Comparison of ENCODE assay signal across 30 cellular contexts in the genomic region with DNA sequence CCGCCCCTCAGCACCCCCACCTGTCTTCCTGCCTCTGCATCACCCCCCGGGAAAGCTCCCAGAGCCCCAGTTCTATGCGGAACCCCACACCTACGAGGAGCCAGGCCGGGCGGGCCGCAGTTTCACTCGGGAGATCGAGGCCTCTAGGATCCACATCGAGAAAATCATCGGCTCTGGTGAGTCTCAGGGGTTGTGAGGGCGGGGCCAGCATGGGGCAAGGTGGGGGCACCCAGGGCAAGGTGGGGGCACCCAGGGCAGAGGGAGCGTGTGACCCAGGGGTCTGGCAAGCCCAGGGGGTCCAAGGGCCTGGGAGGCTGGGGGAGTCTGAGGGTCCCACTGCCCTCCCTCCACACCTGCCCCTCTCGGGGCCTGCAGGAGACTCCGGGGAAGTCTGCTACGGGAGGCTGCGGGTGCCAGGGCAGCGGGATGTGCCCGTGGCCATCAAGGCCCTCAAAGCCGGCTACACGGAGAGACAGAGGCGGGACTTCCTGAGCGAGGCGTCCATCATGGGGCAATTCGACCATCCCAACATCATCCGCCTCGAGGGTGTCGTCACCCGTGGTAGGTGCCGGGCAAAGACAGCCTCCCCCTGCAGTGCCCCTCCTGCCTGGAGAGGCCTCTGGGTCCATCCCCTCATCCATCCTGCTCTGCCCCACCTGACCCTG. TPM values are rescaled to one million over a fixed set of nuclear protein-coding genes. Genes with fewer than 3 reads are reported as not detected.
"Had no signal": no experiment of that assay in that cellular context is flagged by ENCODE, and none has a peak within 500 bp of the region (broad histone marks: within the 10 kb centered on the region; RNA-seq: fewer than 3 reads in every experiment).

No MANE protein-coding gene starts in this region.

- H3K36me3 Mint-ChIP-seq: stimulated activated effector memory CD8-positive, alpha-beta T cell treated with anti-CD3 and anti-CD28 coated beads, Interleukin-12 subunit alpha, Interleukin-12 subunit beta, amount 100 ng/mL, for 72 hours; stimulated activated memory B cell treated with anti-CD40 and anti-IgM and Interleukin-4, amounts not matched to agents 10 μg/mL and 1 μg/mL and 100 μg/mL, for 72 hours; stimulated activated naive B cell treated with anti-CD40 and anti-IgM and Interleukin-4, amounts not matched to agents 10 μg/mL and 1 μg/mL and 100 μg/mL, for 72 hours; type B pancreatic cell had no signal

- H3K36me3 ChIP-seq: stomach, suprapubic skin, thoracic aorta, thyroid gland, tibial artery, tibial nerve, transverse colon, upper lobe of left lung, upper lobe of right lung, uterus, vagina had no signal

- H3K27ac Mint-ChIP-seq: stimulated activated effector memory CD8-positive, alpha-beta T cell treated with anti-CD3 and anti-CD28 coated beads, Interleukin-12 subunit alpha, Interleukin-12 subunit beta, amount 100 ng/mL, for 72 hours; stimulated activated memory B cell treated with anti-CD40 and anti-IgM and Interleukin-4, amounts not matched to agents 10 μg/mL and 1 μg/mL and 100 μg/mL, for 72 hours; stimulated activated naive B cell treated with anti-CD40 and anti-IgM and Interleukin-4, amounts not matched to agents 10 μg/mL and 1 μg/mL and 100 μg/mL, for 72 hours; stimulated activated naive CD8-positive, alpha-beta T cell treated with anti-CD3 and anti-CD28 coated beads, Interleukin-15, amount 100 ng/mL, for 72 hours; stimulated activated naive CD8-positive, alpha-beta T cell treated with anti-CD3 and anti-CD28 coated beads, Interleukin-15, Interleukin-2, amounts not matched to agents 100 ng/mL and 50 ng/mL, for 24 hours; type B pancreatic cell had no signal

- ATAC-seq: stimulated activated effector memory CD8-positive, alpha-beta T cell treated with anti-CD3 and anti-CD28 coated beads, Interleukin-12 subunit alpha, Interleukin-12 subunit beta, amount 100 ng/mL, for 72 hours; stimulated activated memory B cell treated with anti-CD40 and anti-IgM and Interleukin-4, amounts not matched to agents 10 μg/mL and 1 μg/mL and 100 μg/mL, for 72 hours; stimulated activated naive B cell treated with anti-CD40 and anti-IgM and Interleukin-4, amounts not matched to agents 10 μg/mL and 1 μg/mL and 100 μg/mL, for 72 hours; stimulated activated naive CD8-positive, alpha-beta T cell treated with anti-CD3 and anti-CD28 coated beads, Interleukin-15, amount 100 ng/mL, for 72 hours; stimulated activated naive CD8-positive, alpha-beta T cell treated with anti-CD3 and anti-CD28 coated beads, Interleukin-15, Interleukin-2, amounts not matched to agents 100 U/mL and 50 U/mL, for 24 hours; upper lobe of right lung had no signal

- H3K9me3 Mint-ChIP-seq: stimulated activated effector memory CD8-positive, alpha-beta T cell treated with anti-CD3 and anti-CD28 coated beads, Interleukin-12 subunit alpha, Interleukin-12 subunit beta, amount 100 ng/mL, for 72 hours; stimulated activated memory B cell treated with anti-CD40 and anti-IgM and Interleukin-4, amounts not matched to agents 10 μg/mL and 1 μg/mL and 100 μg/mL, for 72 hours; stimulated activated naive B cell treated with anti-CD40 and anti-IgM and Interleukin-4, amounts not matched to agents 10 μg/mL and 1 μg/mL and 100 μg/mL, for 72 hours; stimulated activated naive CD8-positive, alpha-beta T cell treated with anti-CD3 and anti-CD28 coated beads, Interleukin-15, amount 100 ng/mL, for 72 hours; stimulated activated naive CD8-positive, alpha-beta T cell treated with anti-CD3 and anti-CD28 coated beads, Interleukin-15, Interleukin-2, amounts not matched to agents 100 ng/mL and 50 ng/mL, for 24 hours; type B pancreatic cell had no signal

- H3K4me1 Mint-ChIP-seq: stimulated activated effector memory CD8-positive, alpha-beta T cell treated with anti-CD3 and anti-CD28 coated beads, Interleukin-12 subunit alpha, Interleukin-12 subunit beta, amount 100 ng/mL, for 72 hours; stimulated activated memory B cell treated with anti-CD40 and anti-IgM and Interleukin-4, amounts not matched to agents 10 μg/mL and 1 μg/mL and 100 μg/mL, for 72 hours; stimulated activated naive B cell treated with anti-CD40 and anti-IgM and Interleukin-4, amounts not matched to agents 10 μg/mL and 1 μg/mL and 100 μg/mL, for 72 hours; stimulated activated naive CD8-positive, alpha-beta T cell treated with anti-CD3 and anti-CD28 coated beads, Interleukin-15, amount 100 ng/mL, for 72 hours had no signal

- H3K4me3 Mint-ChIP-seq: stimulated activated effector memory CD8-positive, alpha-beta T cell treated with anti-CD3 and anti-CD28 coated beads, Interleukin-12 subunit alpha, Interleukin-12 subunit beta, amount 100 ng/mL, for 72 hours; stimulated activated memory B cell treated with anti-CD40 and anti-IgM and Interleukin-4, amounts not matched to agents 10 μg/mL and 1 μg/mL and 100 μg/mL, for 72 hours; stimulated activated naive B cell treated with anti-CD40 and anti-IgM and Interleukin-4, amounts not matched to agents 10 μg/mL and 1 μg/mL and 100 μg/mL, for 72 hours; stimulated activated naive CD8-positive, alpha-beta T cell treated with anti-CD3 and anti-CD28 coated beads, Interleukin-15, amount 100 ng/mL, for 72 hours; stimulated activated naive CD8-positive, alpha-beta T cell treated with anti-CD3 and anti-CD28 coated beads, Interleukin-15, Interleukin-2, amounts not matched to agents 100 ng/mL and 50 ng/mL, for 24 hours; type B pancreatic cell had no signal

- H3K9me3 ChIP-seq: stomach, suprapubic skin, testis, thoracic aorta, thyroid gland, tibial artery, tibial nerve, transverse colon, upper lobe of left lung, upper lobe of right lung, uterus, vagina had no signal

- H3K4me3 ChIP-seq: stomach, suprapubic skin, testis, thoracic aorta, thyroid gland, tibial artery, tibial nerve, transverse colon, upper lobe of left lung, upper lobe of right lung, uterus, vagina had no signal

- DNase-seq: stimulated activated CD4-positive, alpha-beta T cell treated with anti-CD3 and anti-CD28 coated beads, Interleukin-2, amount 100 ng/mL, for 48 hours; stimulated activated CD4-positive, alpha-beta T cell treated with anti-CD3 and anti-CD28 coated beads, Interleukin-4, amount 100 ng/mL, for 1 hour; stimulated activated CD4-positive, alpha-beta T cell treated with anti-CD3 and anti-CD28 coated beads, Interleukin-4, amount 100 ng/mL, for 24 hours; stimulated activated CD4-positive, alpha-beta T cell treated with anti-CD3 and anti-CD28 coated beads, Interleukin-4, amount 100 ng/mL, for 4 hours; stimulated activated CD8-positive, alpha-beta memory T cell treated with anti-CD3 and anti-CD28 coated beads, Interleukin-4, amount 100 ng/mL, for 48 hours; stimulated activated naive B cell treated with anti-CD40 and anti-IgM and Interleukin-4, amounts not matched to agents 10 μg/mL and 1 μg/mL and 100 μg/mL, for 72 hours; stimulated activated naive CD4-positive, alpha-beta T cell; stimulated activated naive CD4-positive, alpha-beta T cell treated with Interleukin-2 at 50 U/mL for 16 hours; stimulated activated naive CD8-positive, alpha-beta T cell treated with anti-CD3 and anti-CD28 coated beads, Interleukin-15, amount 100 ng/mL, for 72 hours; stimulated activated naive CD8-positive, alpha-beta T cell treated with anti-CD3 and anti-CD28 coated beads, Interleukin-15, Interleukin-2, amounts not matched to agents 100 U/mL and 50 U/mL, for 24 hours; stomach; substantia nigra; testis; thyroid gland; tibial artery; transverse colon; trophoblast cell; upper lobe of right lung; uterus had no signal

- H3K27me3 ChIP-seq: testis, thyroid gland, uterus, vagina had no signal

- H3K4me1 ChIP-seq: stomach, suprapubic skin, testis, tibial artery, tibial nerve, transverse colon, upper lobe of left lung, upper lobe of right lung, uterus, vagina had no signal

- H3K27ac ChIP-seq: stomach, suprapubic skin, testis, thoracic aorta, thyroid gland, tibial artery, tibial nerve, transverse colon, upper lobe of left lung, upper lobe of right lung, uterus, vagina had no signal

RNA-seq across cellular contexts. Expression of gene EPHA8, which starts 34.1 kb away (rescaled TPM):
- total RNA-seq: stomach, thoracic aorta, thyroid gland, tibial nerve, transverse colon, upper lobe of left lung, upper lobe of right lung, ureter, urinary bladder, vagina had no signal
- polyA plus RNA-seq: stomach, urinary bladder had no signal
